25 cellular contexts compared by ENCODE assay signal in genomic region chr1:151852733-151853132, GRCh38. TPM values are rescaled to one million over a fixed set of nuclear protein-coding genes. Genes with fewer than 3 reads are reported as not detected.
"Had no signal": no experiment of that assay in that cellular context is flagged by ENCODE, and none has a peak within 500 bp of the region (broad histone marks: within the 10 kb centered on the region; RNA-seq: fewer than 3 reads in every experiment).

No MANE protein-coding gene starts in this region.

- H3K4me3 ChIP-seq: ascending aorta, body of pancreas, SJSA1 had no signal

- H3K36me3 ChIP-seq: ascending aorta, SJSA1 had no signal

- FAIRE-seq: RCC 7860 had no signal

- DNase-seq: activated CD4-positive, alpha-beta T cell treated with anti-CD3 and anti-CD28 coated beads for 48 hours; activated CD4-positive, alpha-beta T cell treated with anti-CD3 and anti-CD28 coated beads, Interleukin-2, amount 50 U/mL, for 4 hours; activated CD4-positive, CD25-positive, alpha-beta regulatory T cell treated with anti-CD3 and anti-CD28 coated beads, Interleukin-2, amount 50 U/mL, for 72 hours; activated CD8-positive, alpha-beta T cell treated with anti-CD3 and anti-CD28 coated beads, Interleukin-2, amount 10 ng/mL, durations not matched to agents 7 days and 5 days; activated T-cell treated with anti-CD3 and anti-CD28 coated beads, Interleukin-2, amount 50 U/mL, for 1 hour; body of pancreas; KG1; NCI-H1092; NCI-H1417 treated with DMSO at 0.1 percent for 48 hours; NCI-H1694; NCI-H2029; NCI-H2107; NCI-H226; NCI-H510A; NCI-H526 treated with DMSO at 0.1 percent for 48 hours; NK-92 treated with Interleukin-12 subunit alpha and Interleukin-12 subunit beta, amount 100 ng/mL, for 24 hours; SHP77; SW 1271 had no signal

- H3K27me3 ChIP-seq: ascending aorta, body of pancreas, SJSA1 had no signal

- H3K9me3 ChIP-seq: ascending aorta, body of pancreas, SJSA1 had no signal

- H3K27ac ChIP-seq: ascending aorta, body of pancreas, SJSA1 had no signal

- H3K4me1 ChIP-seq: body of pancreas had no signal

- ATAC-seq: body of pancreas, SK-N-SH treated with all-trans-retinoic acid at 6 μM for 48 hours had no signal

RNA-seq across cellular contexts. Expression of gene THEM5, which starts 0.8 kb away (rescaled TPM):
- total RNA-seq: activated CD8-positive, alpha-beta T cell treated with anti-CD3 and anti-CD28 coated beads, Interleukin-2, amount 10 ng/mL, durations not matched to agents 7 days and 5 days; ascending aorta; body of pancreas; LHCN-M2; M059J; SJSA1; T-helper 1 cell treated with Interleukin-12 subunit alpha and Interleukin-12 subunit beta and Interleukin-4 antibody, amounts not matched to agents 30 ng/mL and 1 ng/mL, for 36 hours had no signal

RNA-seq across cellular contexts. Expression of gene C2CD4D, which starts 13.1 kb away (rescaled TPM):
- total RNA-seq: ascending aorta, LHCN-M2, M059J, SJSA1 had no signal

RNA-seq across cellular contexts. Expression of gene RORC, which starts 21.1 kb away (rescaled TPM):
- total RNA-seq: ascending aorta, LHCN-M2, M059J, SJSA1 had no signal

RNA-seq across cellular contexts. Expression of gene LINGO4, which starts 47.5 kb away (rescaled TPM):
- total RNA-seq: ascending aorta, LHCN-M2, M059J, SJSA1 had no signal
